Comparison of ENCODE assay signal across 18 cellular contexts in genomic region chr4:150668824-150669223, GRCh38.
DNase-seq lines count a peak whose midpoint lies in the region; ATAC-seq, FAIRE-seq and TF ChIP-seq lines count a peak whose summit lies in the region.
"Had no signal": no experiment of that assay in that cellular context is flagged by ENCODE, and none has a peak within 500 bp of the region (broad histone marks: within the 10 kb centered on the region; RNA-seq: fewer than 3 reads in every experiment).

No MANE protein-coding gene starts in this region.

- in situ Hi-C loops in SK-MEL-5 (cut with HindIII; ENCODE audit: low pct_unique_long_range_greater_than_20kb, low sequenced_read_pairs): no loop called here

- no peaks in the 10 kb centered on the region for H3K36me3 ChIP-seq in CD4-positive, alpha-beta memory T cell (ENCODE audit: insufficient read depth, low read length)
- H3K36me3 ChIP-seq: BLaER1 treated with 17β-estradiol and CSF1 and Interleukin-3, amounts not matched to agents 10 nM and 100 nM had no signal

- no peak for FAIRE-seq in frontal cortex (lab: Jason Lieb, UNC)
- FAIRE-seq: A204.1, GM19239 had no signal

- no peaks in the 10 kb centered on the region for H3K27me3 Mint-ChIP-seq in CD4-positive, alpha-beta memory T cell

- no peaks in the 10 kb centered on the region for H3K9me3 ChIP-seq in CD4-positive, alpha-beta memory T cell (ENCODE audit: control insufficient read depth in 1 of 2, low read length in 2 of 2)
- H3K9me3 ChIP-seq: BLaER1 treated with 17β-estradiol and CSF1 and Interleukin-3, amounts not matched to agents 10 nM and 100 nM had no signal

- CTCF ChIA-PET in CD4-positive, alpha-beta memory T cell (lab: Charles Lee; ENCODE audit: partially characterized antibody): no interaction called here

- no peak overlapping the region for H3K27ac Mint-ChIP-seq in CD4-positive, alpha-beta memory T cell

- DNase-seq in HT-29 (ENCODE audit: low spot score): peak; percentile 17
- DNase-seq in SK-MEL-5 (ENCODE audit: low read depth, low spot score): peak; percentile 38
- DNase-seq in fibroblast of pulmonary artery (ENCODE audit: low read depth): no peak
- no peak for DNase-seq in CD4-positive, alpha-beta memory T cell
- DNase-seq in frontal cortex (ENCODE audit: low spot score in 2 of 2): no peak
- DNase-seq: HCEC 1CT, NCI-H1092, NCI-H146, NCI-H2081 treated with DMSO at 0.1 percent for 48 hours, NCI-H510A, NCI-H774, PC-9 had no signal

- intact Hi-C loops in CD4-positive, alpha-beta memory T cell (cut with micrococcal nuclease): no loop called here

- TF ChIP-seq CTCF in GM12872 (IDR thresholded peaks at IDR 0.05; ENCODE audit: insufficient read depth, low read depth, low read length) (peak; percentile 30; the same call in 1 of the 3 replicates), fibroblast of pulmonary artery (IDR thresholded peaks at IDR 0.05; ENCODE audit: low read length, missing control alignments) (peak; percentile 4)

- peaks cover 20 to 24% of the 10 kb centered on the region in 2 donors for H3K36me3 Mint-ChIP-seq in CD4-positive, alpha-beta memory T cell

- peaks cover 0 to 2% (median under 1%) of the 10 kb centered on the region in 4 donors for H3K4me1 Mint-ChIP-seq in CD4-positive, alpha-beta memory T cell

- no peak overlapping the region for H3K4me3 Mint-ChIP-seq in CD4-positive, alpha-beta memory T cell

- no peaks in the 10 kb centered on the region for H3K27me3 ChIP-seq in CD4-positive, alpha-beta memory T cell (ENCODE audit: insufficient read depth, low read length)
- H3K27me3 ChIP-seq: BLaER1 treated with 17β-estradiol and CSF1 and Interleukin-3, amounts not matched to agents 10 nM and 100 nM had no signal

- H3K4me3 ChIP-seq in fibroblast of pulmonary artery (replicated peaks; ENCODE audit: low read depth, low read length): no peak overlapping the region
- no peak overlapping the region for H3K4me3 ChIP-seq in CD4-positive, alpha-beta memory T cell (ENCODE audit: low read length in 2 of 2)
- H3K4me3 ChIP-seq: BLaER1 treated with 17β-estradiol and CSF1 and Interleukin-3, amounts not matched to agents 10 nM and 100 nM; PC-9 had no signal

- H3K4me1 ChIP-seq in CD4-positive, alpha-beta memory T cell (ENCODE audit: insufficient read depth, low read length): no peaks in the 10 kb centered on the region
- H3K4me1 ChIP-seq: BLaER1 treated with 17β-estradiol and CSF1 and Interleukin-3, amounts not matched to agents 10 nM and 100 nM had no signal

- no peaks in the 10 kb centered on the region for H3K9me3 Mint-ChIP-seq in CD4-positive, alpha-beta memory T cell

- ATAC-seq in GM21360 (IDR thresholded peaks at IDR 0.05; ENCODE audit: unreplicated experiment): no peak
- ATAC-seq in HG03045 (IDR thresholded peaks at IDR 0.05; ENCODE audit: unreplicated experiment): no peak

- POLR2A ChIA-PET in CD4-positive, alpha-beta memory T cell (lab: Charles Lee; ENCODE audit: partially characterized antibody): no interaction called here

- no peak overlapping the region for H3K27ac ChIP-seq in CD4-positive, alpha-beta memory T cell (ENCODE audit: low read depth, low read length)
- H3K27ac ChIP-seq: BLaER1 treated with 17β-estradiol and CSF1 and Interleukin-3, amounts not matched to agents 10 nM and 100 nM; PC-9 had no signal

Comparison
In these comparisons a context has a peak if more than half of its experiments do, and no peak if none do; other contexts are left out.
1. DNase-seq: peak in HT-29 (single experiment) and SK-MEL-5 (single experiment); none in fibroblast of pulmonary artery (single experiment), CD4-positive, alpha-beta memory T cell (0 of 5) and frontal cortex (0 of 2).